19 cellular contexts compared by ENCODE assay signal in genomic region chr9:128448746-128449145, GRCh38.
"Had no signal": no experiment of that assay in that cellular context is flagged by ENCODE, and none has a peak within 500 bp of the region (broad histone marks: within the 10 kb centered on the region; RNA-seq: fewer than 3 reads in every experiment).

No MANE protein-coding gene starts in this region.

- H3K4me3 ChIP-seq: esophagus squamous epithelium, gastrocnemius medialis, heart right ventricle, left lung, lower lobe of right lung, mucosa of descending colon had no signal

- DNase-seq: cortex of kidney; effector CD8-positive, alpha-beta T cell; effector memory CD8-positive, alpha-beta T cell; endodermal cell; esophagus squamous epithelium; foreskin fibroblast; foreskin melanocyte; gastrocnemius medialis; glutamatergic neuron; head of caudate nucleus; heart right ventricle; hippocampal formation; left cardiac atrium; left ventricle myocardium superior; lower lobe of right lung; mesenchymal stem cell; mucosa of descending colon had no signal

- H3K27me3 ChIP-seq: gastrocnemius medialis, heart right ventricle, left lung had no signal

- H3K4me1 ChIP-seq: esophagus squamous epithelium, gastrocnemius medialis, heart right ventricle, left lung, lower lobe of right lung had no signal

- H3K9me3 ChIP-seq: esophagus squamous epithelium, gastrocnemius medialis, left lung, lower lobe of right lung, mucosa of descending colon had no signal

- H3K27ac ChIP-seq: epithelial cell of prostate, esophagus squamous epithelium, gastrocnemius medialis, heart right ventricle, left lung, lower lobe of right lung had no signal

- H3K36me3 ChIP-seq: esophagus squamous epithelium, gastrocnemius medialis, heart right ventricle, left lung, lower lobe of right lung had no signal
